ENCODE assay signal across 24 cellular contexts in genomic region chr2:179771791-179772190, GRCh38.
"Had no signal": no experiment of that assay in that cellular context is flagged by ENCODE, and none has a peak within 500 bp of the region (broad histone marks: within the 10 kb centered on the region; RNA-seq: fewer than 3 reads in every experiment).

No MANE protein-coding gene starts in this region.

- H3K36me3 ChIP-seq: adrenal gland, Peyer's patch, SJSA1 had no signal

- DNase-seq: activated CD4-positive, alpha-beta T cell treated with anti-CD3 and anti-CD28 coated beads, Interleukin-2, amount 10 ng/mL, durations not matched to agents 7 days and 5 days; activated CD4-positive, alpha-beta T cell treated with anti-CD3 and anti-CD28 coated beads, Interleukin-2, amount 50 U/mL, for 48 hours; activated CD8-positive, alpha-beta T cell treated with anti-CD3 and anti-CD28 coated beads, Interleukin-2, amount 10 ng/mL, durations not matched to agents 7 days and 5 days; activated gamma-delta T cell treated with Interleukin-2 at 50 U/mL for 16 hours; activated naive CD4-positive, alpha-beta T cell treated with anti-CD3 and anti-CD28 coated beads for 36 hours; activated T-cell treated with anti-CD3 and anti-CD28 coated beads, Interleukin-2, amount 50 U/mL, for 24 hours; adrenal gland; anterior cingulate cortex; NCI-H1092 treated with DMSO at 0.1 percent for 48 hours; NCI-H1417 treated with DMSO at 0.1 percent for 48 hours; NCI-H187 treated with DMSO at 0.1 percent for 48 hours; NCI-H2081 treated with DMSO at 0.1 percent for 48 hours; NCI-H345; NCI-H526; NCI-H748 treated with DMSO at 0.1 percent for 48 hours; NK-92 treated with Interleukin-12 subunit alpha and Interleukin-12 subunit beta, amount 100 ng/mL, for 24 hours; PC-3; Peyer's patch; RPMI8226; SHP77 treated with DMSO at 0.1 percent for 48 hours; SK-N-SH had no signal

- ATAC-seq: activated CD8-positive, alpha-beta T cell treated with anti-CD3 and anti-CD28 coated beads, Interleukin-2, amount 10 ng/mL, durations not matched to agents 7 days and 5 days; activated naive CD4-positive, alpha-beta T cell treated with anti-CD3 and anti-CD28 coated beads, Interleukin-2, amount 50 U/mL, for 72 hours; K562; PC-3 had no signal

- H3K9me3 ChIP-seq: adrenal gland, Peyer's patch, SJSA1, SK-N-SH had no signal

- H3K4me1 ChIP-seq: adrenal gland, Peyer's patch, SJSA1 had no signal

- H3K27ac ChIP-seq: adrenal gland, Peyer's patch, SJSA1 had no signal

- H3K27me3 ChIP-seq: adrenal gland, Peyer's patch, SJSA1 had no signal

- H3K4me3 ChIP-seq: adrenal gland, K562, Peyer's patch, SJSA1 had no signal
